30 cellular contexts compared by ENCODE assay signal in genomic region chr5:38458174-38458573, GRCh38.
"Had no signal": no experiment of that assay in that cellular context is flagged by ENCODE, and none has a peak within 500 bp of the region (broad histone marks: within the 10 kb centered on the region; RNA-seq: fewer than 3 reads in every experiment).

No MANE protein-coding gene starts in this region.

- H3K27me3 ChIP-seq: ascending aorta, breast epithelium, cardiac muscle cell, colonic mucosa, gastrocnemius medialis had no signal

- H3K9me3 Mint-ChIP-seq: activated CD8-positive, alpha-beta T cell treated with anti-CD3 and anti-CD28 coated beads for 36 hours; activated naive CD4-positive, alpha-beta T cell treated with anti-CD3 and anti-CD28 coated beads, Interleukin-2, amount 50 U/mL, for 72 hours; activated naive CD8-positive, alpha-beta T cell treated with anti-CD3 and anti-CD28 coated beads, Interleukin-2, amount 10 ng/mL, durations not matched to agents 7 days and 5 days; activated T-cell treated with anti-CD3 and anti-CD28 coated beads, Interleukin-2, amount 50 U/mL, for 4 hours; endodermal cell; T-helper 2 cell treated with Interferon-gamma antibody and Interleukin-4, amounts not matched to agents 5 μg/mL and 100 μg/mL, for 36 hours had no signal

- H3K9me3 ChIP-seq: ascending aorta, breast epithelium, colonic mucosa, gastrocnemius medialis had no signal

- H3K4me3 ChIP-seq: ascending aorta, breast epithelium, cardiac muscle cell, colonic mucosa, gastrocnemius medialis had no signal

- H3K36me3 ChIP-seq: ascending aorta, breast epithelium, cardiac muscle cell, colonic mucosa had no signal

- H3K36me3 Mint-ChIP-seq: activated naive CD4-positive, alpha-beta T cell treated with anti-CD3 and anti-CD28 coated beads, Interleukin-2, amount 50 U/mL, for 72 hours; activated naive CD8-positive, alpha-beta T cell treated with anti-CD3 and anti-CD28 coated beads, Interleukin-2, amount 10 ng/mL, durations not matched to agents 7 days and 5 days; brain had no signal

- H3K27ac Mint-ChIP-seq: activated B cell treated with CpG ODN at 0.5 μM for 24 hours; activated CD8-positive, alpha-beta T cell treated with anti-CD3 and anti-CD28 coated beads for 36 hours; activated naive CD4-positive, alpha-beta T cell treated with anti-CD3 and anti-CD28 coated beads, Interleukin-2, amount 50 U/mL, for 72 hours; activated naive CD8-positive, alpha-beta T cell treated with anti-CD3 and anti-CD28 coated beads, Interleukin-2, amount 10 ng/mL, durations not matched to agents 7 days and 5 days; activated T-helper 17 cell treated with anti-CD3 and anti-CD28 coated beads, Interleukin-2, amount 50 U/mL, for 72 hours; brain; endodermal cell; T-helper 17 cell; T-helper 2 cell treated with Interferon-gamma antibody and Interleukin-4, amounts not matched to agents 5 μg/mL and 100 μg/mL, for 36 hours had no signal

- H3K4me1 Mint-ChIP-seq: brain, endodermal cell had no signal

- H3K4me1 ChIP-seq: colonic mucosa had no signal

- H3K27ac ChIP-seq: ascending aorta, breast epithelium, cardiac muscle cell, colonic mucosa, foreskin keratinocyte, WERI-Rb-1 had no signal

- H3K4me3 Mint-ChIP-seq: activated B cell treated with CpG ODN at 0.5 μM for 24 hours; activated CD8-positive, alpha-beta T cell treated with anti-CD3 and anti-CD28 coated beads for 36 hours; activated naive CD8-positive, alpha-beta T cell treated with anti-CD3 and anti-CD28 coated beads, Interleukin-2, amount 10 ng/mL, durations not matched to agents 7 days and 5 days; activated T-cell treated with anti-CD3 and anti-CD28 coated beads, Interleukin-2, amount 50 U/mL, for 4 hours; activated T-helper 17 cell treated with anti-CD3 and anti-CD28 coated beads, Interleukin-2, amount 50 U/mL, for 72 hours; brain; endodermal cell; T-helper 17 cell; T-helper 2 cell treated with Interferon-gamma antibody and Interleukin-4, amounts not matched to agents 5 μg/mL and 100 μg/mL, for 36 hours had no signal

- DNase-seq: activated B cell treated with CpG ODN at 0.5 μM for 24 hours; activated CD4-positive, alpha-beta T cell treated with anti-CD3 and anti-CD28 coated beads for 48 hours; activated CD4-positive, alpha-beta T cell treated with anti-CD3 and anti-CD28 coated beads, Interleukin-2, amount 50 U/mL, for 1 hour; activated CD4-positive, alpha-beta T cell treated with anti-CD3 and anti-CD28 coated beads, Interleukin-2, amount 50 U/mL, for 48 hours; activated CD8-positive, alpha-beta memory T cell treated with anti-CD3 and anti-CD28 coated beads for 24 hours; activated CD8-positive, alpha-beta T cell treated with anti-CD3 and anti-CD28 coated beads for 36 hours; activated effector memory CD4-positive, alpha-beta T cell treated with Interleukin-2 at 50 U/mL for 16 hours; activated gamma-delta T cell treated with Interleukin-2 at 50 U/mL for 16 hours; activated naive CD4-positive, alpha-beta T cell treated with Interleukin-2 at 50 U/mL for 16 hours; activated naive CD8-positive, alpha-beta T cell treated with anti-CD3 and anti-CD28 coated beads, Interleukin-2, amount 10 ng/mL, durations not matched to agents 7 days and 5 days; activated T-cell treated with anti-CD3 and anti-CD28 coated beads, Interleukin-2, amount 50 U/mL, for 4 hours; central memory CD4-positive, alpha-beta T cell; cerebellar nuclear complex; colonic mucosa; effector memory CD4-positive, alpha-beta T cell; endodermal cell; foreskin keratinocyte; gastrocnemius medialis; glutamatergic neuron; T-helper 1 cell; T-helper 17 cell; T1000; WERI-Rb-1 had no signal
